8 cellular contexts compared by ENCODE assay signal in the genomic region with DNA sequence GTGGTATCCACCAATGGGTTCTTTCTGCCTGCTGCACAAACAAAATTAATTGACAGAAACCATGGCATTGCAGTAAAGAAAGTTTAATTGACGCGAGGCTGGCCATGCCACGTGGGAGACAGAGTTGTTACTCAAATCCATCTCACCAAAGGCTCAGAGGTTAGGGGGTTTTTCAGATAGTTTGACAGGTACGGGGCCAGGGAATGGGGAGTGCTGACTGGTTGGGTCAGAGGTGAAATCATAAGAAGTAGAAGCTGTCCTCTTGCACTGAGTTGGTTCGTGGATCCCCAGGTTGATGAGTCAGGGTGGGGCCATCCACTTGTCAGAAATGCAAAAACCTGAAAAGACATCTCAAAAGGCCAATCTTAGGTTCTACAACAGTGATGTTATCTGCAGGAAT. TPM values are rescaled to one million over a fixed set of nuclear protein-coding genes. Genes with fewer than 3 reads are reported as not detected.
DNase-seq lines count a peak whose midpoint lies in the region; ATAC-seq and TF ChIP-seq lines count a peak whose summit lies in the region.

No MANE protein-coding gene starts in this region.

- H3K27me3 Mint-ChIP-seq in WTC11 (ENCODE audit: low read depth) = no peaks in the 10 kb centered on the region; the same call in 1 of the 2 replicates

- no peak for ATAC-seq in WTC11
- no peak for ATAC-seq in GM18498 (IDR thresholded peaks at IDR 0.05; ENCODE audit: unreplicated experiment)
- no peak for ATAC-seq in GM19328 (IDR thresholded peaks at IDR 0.05; ENCODE audit: unreplicated experiment)

- CTCF ChIA-PET in HEK293T (lab: Yijun Ruan, JAX) = interaction anchor here (0.8 to 1.3 kb wide), 2 partner anchors 13 to 51 kb away, joined by 3 to 4 read pairs; no protein-coding TSS in a partner anchor
- CTCF ChIA-PET in WTC11 (lab: Charles Lee) = interaction anchor here (1.0 kb wide), 1 partner anchor 262 kb away, joined by 3 read pairs; no protein-coding TSS in a partner anchor

- H3K9me3 ChIP-seq in fibroblast of lung (ENCODE audit: control insufficient read depth, insufficient read depth, low read depth, low read length) = no peaks in the 10 kb centered on the region
- no peaks in the 10 kb centered on the region for H3K9me3 ChIP-seq in suprapubic skin

- H3K36me3 ChIP-seq in fibroblast of lung (ENCODE audit: control insufficient read depth, insufficient read depth, low read length) (no peaks in the 10 kb centered on the region), suprapubic skin (no peaks in the 10 kb centered on the region)

- H3K36me3 Mint-ChIP-seq in WTC11 = peaks cover 5% of the 10 kb centered on the region

- peak overlapping the region; percentile 34 for H3K27ac ChIP-seq in fibroblast of lung (ENCODE audit: insufficient read depth, low read length)
- H3K27ac ChIP-seq in suprapubic skin = no peak overlapping the region

- H3K9ac ChIP-seq in fibroblast of lung (ENCODE audit: insufficient read depth, low read length) = no peak overlapping the region

- H3K27me3 ChIP-seq in fibroblast of lung (ENCODE audit: control insufficient read depth, insufficient read depth, low read length) (no peaks in the 10 kb centered on the region), suprapubic skin (no peaks in the 10 kb centered on the region)

- no peak for TF ChIP-seq POLR2A in suprapubic skin (IDR thresholded peaks at IDR 0.05)

- no peaks in the 10 kb centered on the region for H4K20me1 ChIP-seq in fibroblast of lung (ENCODE audit: control insufficient read depth, extremely low read depth, insufficient read depth, low read length)

- no peaks in the 10 kb centered on the region for H3K4me1 ChIP-seq in fibroblast of lung (ENCODE audit: control insufficient read depth, extremely low read depth, insufficient read depth, low read length)
- peaks cover 6% of the 10 kb centered on the region for H3K4me1 ChIP-seq in suprapubic skin

- TF ChIP-seq CTCF in WTC11 (IDR thresholded peaks at IDR 0.05) = no peak
- TF ChIP-seq CTCF in fibroblast of lung (conservative IDR thresholded peaks at IDR 0.05 in 1 of 2, IDR thresholded peaks at IDR 0.05 in 1 of 2; ENCODE audit: low read depth in 1 of 2, low read length in 2 of 2) = no peak
- TF ChIP-seq CTCF in suprapubic skin (IDR thresholded peaks at IDR 0.05) = no peak

- peaks cover 20% of the 10 kb centered on the region for H3K4me1 Mint-ChIP-seq in WTC11

- WGBS in suprapubic skin = 89% methylated on average over 5 of the region's 5 CpGs

- no peak for TF ChIP-seq EP300 in suprapubic skin (IDR thresholded peaks at IDR 0.05)

- peak overlapping the region; percentile 57 for H3K27ac Mint-ChIP-seq in WTC11

- no peak for DNase-seq in HEK293T (ENCODE audit: extremely low spot score)
- DNase-seq in WTC11 (ENCODE audit: low spot score) = no peak
- no peak for DNase-seq in fibroblast of lung (ENCODE audit: low read depth in 2 of 2)
- peak; percentile 9 to 12 for DNase-seq in stimulated activated CD4-positive, alpha-beta T cell treated with anti-CD3 and anti-CD28 coated beads, Interleukin-2, amount 100 ng/mL, for 48 hours
- no peak for DNase-seq in AML-193 (lab: John Stamatoyannopoulos, UW)
- no peak for DNase-seq in suprapubic skin (ENCODE audit: low spot score in 2 of 2)

- no peaks in the 10 kb centered on the region for H3K9me3 Mint-ChIP-seq in WTC11

- no peak overlapping the region for H3K4me2 ChIP-seq in fibroblast of lung (ENCODE audit: extremely low read depth, insufficient read depth, low read length)

- no peak overlapping the region for H2AFZ ChIP-seq in fibroblast of lung (ENCODE audit: low read length)

- POLR2A ChIA-PET in HEK293T (lab: Yijun Ruan, JAX) (interaction anchor here (1.5 to 2.2 kb wide), 2 partner anchors 11 to 12 kb away, joined by 6 to 28 read pairs; no protein-coding TSS in a partner anchor), WTC11 (lab: Charles Lee) (interaction anchor here (1.8 kb wide), 1 partner anchor 37 kb away, joined by 18 read pairs; the partner anchor contains the start of genes ARID4B and GGPS1)

- H3K4me3 ChIP-seq in fibroblast of lung (replicated peaks in 1 of 4; ENCODE audit: control extremely low read depth in 1 of 4, insufficient read depth in 1 of 4, low read depth in 3 of 4, low read length in 4 of 4) (peak overlapping the region in 1 of 4 experiments; percentile 79), suprapubic skin (no peak overlapping the region)

- peaks cover 13% of the 10 kb centered on the region for H3K79me2 ChIP-seq in fibroblast of lung (ENCODE audit: control insufficient read depth, insufficient read depth, low read length)

- H3K4me3 Mint-ChIP-seq in WTC11 = peak overlapping the region; percentile 98

TF ChIP-seq in HEK293T, 16 proteins besides CTCF, POLR2A, EP300 and RAD21:
- TF ChIP-seq L3MBTL2 (conservative IDR thresholded peaks at IDR 0.05) (0 out of 2 replicates have a peak, but pooled peaks have one; percentile 15), FOXK2 (IDR thresholded peaks at IDR 0.05) (no peak)

TF ChIP-seq in WTC11, 78 proteins besides CTCF, POLR2A, EP300 and RAD21:
- TF ChIP-seq FOXK1 (CRISPR knock-in tag; IDR thresholded peaks at IDR 0.05) (no peak), CBFB (CRISPR knock-in tag; IDR thresholded peaks at IDR 0.05; ENCODE audit: low read depth) (no peak), GTF2I (CRISPR knock-in tag; conservative IDR thresholded peaks at IDR 0.05) (no peak), SOX15 (CRISPR knock-in tag; IDR thresholded peaks at IDR 0.05) (no peak), FOXP1 (CRISPR knock-in tag; IDR thresholded peaks at IDR 0.05; ENCODE audit: borderline replicate concordance) (no peak)

RNA-seq across cellular contexts. Expression of gene TBCE, which starts 0.9 kb away (rescaled TPM):
- total RNA-seq in WTC11 (2021) = 33.3 to 40.1 TPM (median 34.8 TPM) in 3 replicates
- 18.2 and 31.4 TPM in 2 replicates for total RNA-seq in fibroblast of lung
- polyA plus RNA-seq in fibroblast of lung = 32.0 and 46.9 TPM in 2 replicates
- 34.6 and 42.3 TPM in 2 replicates for polyA plus RNA-seq in fibroblast of lung (2012)
- polyA minus RNA-seq in fibroblast of lung (ENCODE audit: low replicate concordance) = 1.3 and 4.4 TPM in 2 replicates
- 10 to 100 TPM; 12.0 to 33.3 (median 21.1) TPM for total RNA-seq in suprapubic skin

RNA-seq across cellular contexts. Expression of gene GGPS1, which starts 37.9 kb away (rescaled TPM):
- total RNA-seq in WTC11 (2021) (37.3 to 43.5 TPM (median 39.2 TPM) in 3 replicates), fibroblast of lung (18.2 and 24.3 TPM in 2 replicates), suprapubic skin (10 to 100 TPM; 18.9 to 26.5 (median 21.4) TPM)
- 28.1 and 37.5 TPM in 2 replicates for polyA plus RNA-seq in fibroblast of lung
- polyA plus RNA-seq in fibroblast of lung (2012) = 24.0 and 33.1 TPM in 2 replicates
- 1.4 and 4.7 TPM in 2 replicates for polyA minus RNA-seq in fibroblast of lung (ENCODE audit: low replicate concordance)

RNA-seq across cellular contexts. Expression of gene ARID4B, which starts 38.3 kb away (rescaled TPM):
- total RNA-seq in WTC11 (2021) (30.2 to 35.7 TPM (median 32.8 TPM) in 3 replicates), fibroblast of lung (40.6 and 42.4 TPM in 2 replicates), suprapubic skin (10 to 100 TPM; 21.4 to 62.7 (median 31.8) TPM)
- polyA plus RNA-seq in fibroblast of lung = 10.7 and 15.3 TPM in 2 replicates
- 12.0 and 15.3 TPM in 2 replicates for polyA plus RNA-seq in fibroblast of lung (2012)
- 5.1 and 17.0 TPM in 2 replicates for polyA minus RNA-seq in fibroblast of lung (ENCODE audit: low replicate concordance)

Comparison
In these comparisons a context has a peak if more than half of its experiments do, and no peak if none do; other contexts are left out.
1. DNase-seq: peak in stimulated activated CD4-positive, alpha-beta T cell treated with anti-CD3 and anti-CD28 coated beads, Interleukin-2, amount 100 ng/mL, for 48 hours (2 of 2); none in HEK293T (single experiment), WTC11 (single experiment), fibroblast of lung (0 of 2), AML-193 (0 of 2) and suprapubic skin (0 of 2).